ENCODE assay signal across 25 cellular contexts in the genomic region with DNA sequence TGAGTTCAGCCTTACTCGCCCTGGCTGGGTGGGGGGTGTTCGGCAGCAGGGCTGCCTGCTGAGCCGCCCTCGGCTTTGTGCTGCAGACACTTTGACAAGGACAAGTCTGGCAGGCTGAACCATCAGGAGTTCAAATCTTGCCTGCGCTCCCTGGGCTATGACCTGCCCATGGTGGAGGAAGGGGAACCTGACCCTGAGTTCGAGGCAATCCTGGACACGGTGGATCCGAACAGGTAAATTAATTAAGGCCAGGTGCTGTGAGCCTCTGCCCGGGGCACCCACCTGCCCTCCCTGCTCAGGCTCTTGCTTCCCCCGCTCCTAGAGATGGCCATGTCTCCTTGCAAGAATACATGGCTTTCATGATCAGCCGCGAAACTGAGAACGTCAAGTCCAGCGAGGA. TPM values are rescaled to one million over a fixed set of nuclear protein-coding genes. Genes with fewer than 3 reads are reported as not detected.
DNase-seq lines count a peak whose midpoint lies in the region; ATAC-seq, FAIRE-seq and TF ChIP-seq lines count a peak whose summit lies in the region.
"Had no signal": no experiment of that assay in that cellular context is flagged by ENCODE, and none has a peak within 500 bp of the region (broad histone marks: within the 10 kb centered on the region; RNA-seq: fewer than 3 reads in every experiment).

No MANE protein-coding gene starts in this region.

- H3K27ac Mint-ChIP-seq in activated T-cell treated with anti-CD3 and anti-CD28 coated beads, Interleukin-2, amount 50 U/mL, for 24 hours = peak overlapping the region; percentile 55
- H3K27ac Mint-ChIP-seq in osteocyte (ENCODE audit: unreplicated experiment) = peak overlapping the region; percentile 60
- H3K27ac Mint-ChIP-seq: GM23338 had no signal

- no peaks in the 10 kb centered on the region for H3K27me3 Mint-ChIP-seq in activated T-cell treated with anti-CD3 and anti-CD28 coated beads, Interleukin-2, amount 50 U/mL, for 24 hours
- H3K27me3 Mint-ChIP-seq in osteocyte (ENCODE audit: unreplicated experiment) = no peaks in the 10 kb centered on the region
- H3K27me3 Mint-ChIP-seq: CD4-positive, alpha-beta memory T cell had no signal

- TF ChIP-seq CTCF in kidney (IDR thresholded peaks at IDR 0.05; ENCODE audit: borderline replicate concordance, extremely low read depth, insufficient read depth) (no peak), osteocyte (IDR thresholded peaks at IDR 0.05) (no peak)

- DNase-seq in activated T-cell treated with anti-CD3 and anti-CD28 coated beads, Interleukin-2, amount 50 U/mL, for 24 hours = no peak
- DNase-seq in activated T-cell treated with anti-CD3 and anti-CD28 coated beads for 4 hours (no peak), Karpas-422 (peak; percentile 35), kidney (peak; percentile 63), osteocyte (ENCODE audit: extremely low spot score, unreplicated experiment) (no peak)
- DNase-seq: 8988T; CD4-positive, alpha-beta memory T cell; DMS153; HCEC 1CT; MM.1S; NCI-H1092; NCI-H1436; NCI-H1930; NCI-H345; NCI-H524 treated with DMSO at 0.1 percent for 48 hours; NCI-H82 had no signal

- no peak overlapping the region for H3K4me3 Mint-ChIP-seq in activated T-cell treated with anti-CD3 and anti-CD28 coated beads, Interleukin-2, amount 50 U/mL, for 24 hours
- no peak overlapping the region for H3K4me3 Mint-ChIP-seq in osteocyte (ENCODE audit: unreplicated experiment)
- H3K4me3 Mint-ChIP-seq: CD4-positive, alpha-beta memory T cell; GM23338 had no signal

- H3K4me2 ChIP-seq in Karpas-422 (ENCODE audit: low read depth, low read length, poor library complexity, severe bottlenecking) = no peak overlapping the region
- H3K4me2 ChIP-seq: BLaER1 treated with 17β-estradiol and CSF1 and Interleukin-3, amounts not matched to agents 10 nM and 100 nM; GM23338 had no signal

- H3K79me2 ChIP-seq in Karpas-422 (ENCODE audit: low read length) = no peaks in the 10 kb centered on the region

- H3K9me2 ChIP-seq in Karpas-422 (replicated peaks; ENCODE audit: insufficient read depth, low read length) = no peaks in the 10 kb centered on the region

- H3K36me3 Mint-ChIP-seq in activated T-cell treated with anti-CD3 and anti-CD28 coated beads, Interleukin-2, amount 50 U/mL, for 24 hours (ENCODE audit: low read depth) = peaks cover 77% of the 10 kb centered on the region
- peaks cover 40% of the 10 kb centered on the region for H3K36me3 Mint-ChIP-seq in osteocyte (ENCODE audit: unreplicated experiment)

- FAIRE-seq in kidney (lab: Jason Lieb, UNC) = no peak
- FAIRE-seq: GM12891, K562 had no signal

- H3K27ac ChIP-seq in Karpas-422 (ENCODE audit: low read length) (no peak overlapping the region), kidney (ENCODE audit: low read depth in 2 of 2, low read length in 2 of 2) (no peak overlapping the region)
- H3K27ac ChIP-seq: BLaER1 treated with 17β-estradiol and CSF1 and Interleukin-3, amounts not matched to agents 10 nM and 100 nM; SJSA1 had no signal

- intact Hi-C loops in kidney (cut with DNase I) = no loop called here

- H3K9ac ChIP-seq in Karpas-422 (ENCODE audit: low read length) (no peak overlapping the region), kidney (ENCODE audit: low read length in 2 of 2) (no peak overlapping the region)
- H3K9ac ChIP-seq: BLaER1 treated with 17β-estradiol and CSF1 and Interleukin-3, amounts not matched to agents 10 nM and 100 nM had no signal

- no peaks in the 10 kb centered on the region for H3K27me3 ChIP-seq in Karpas-422 (ENCODE audit: low read length)
- H3K27me3 ChIP-seq: BLaER1 treated with 17β-estradiol and CSF1 and Interleukin-3, amounts not matched to agents 10 nM and 100 nM; SJSA1 had no signal

- no peaks in the 10 kb centered on the region for H3K9me3 ChIP-seq in Karpas-422 (ENCODE audit: low read length)
- H3K9me3 ChIP-seq in kidney (ENCODE audit: control insufficient read depth in 1 of 2, low read length in 2 of 2) = no peaks in the 10 kb centered on the region
- H3K9me3 ChIP-seq: BLaER1 treated with 17β-estradiol and CSF1 and Interleukin-3, amounts not matched to agents 10 nM and 100 nM; SJSA1 had no signal

- H3K4me3 ChIP-seq in Karpas-422 (ENCODE audit: low read length) (no peak overlapping the region), kidney (ENCODE audit: low read length in 2 of 2) (no peak overlapping the region)
- H3K4me3 ChIP-seq: BLaER1 treated with 17β-estradiol and CSF1 and Interleukin-3, amounts not matched to agents 10 nM and 100 nM; GM23338; K562; SJSA1 had no signal

- no peaks in the 10 kb centered on the region for H3K4me1 ChIP-seq in Karpas-422 (ENCODE audit: low read length)
- peaks cover 9 to 28% of the 10 kb centered on the region in 2 donors for H3K4me1 ChIP-seq in kidney (ENCODE audit: control insufficient read depth in 1 of 2, insufficient read depth in 1 of 2, low read depth in 1 of 2, low read length in 2 of 2)

- no peaks in the 10 kb centered on the region for H3K9me3 Mint-ChIP-seq in activated T-cell treated with anti-CD3 and anti-CD28 coated beads, Interleukin-2, amount 50 U/mL, for 24 hours
- no peaks in the 10 kb centered on the region for H3K9me3 Mint-ChIP-seq in osteocyte (ENCODE audit: unreplicated experiment)
- H3K9me3 Mint-ChIP-seq: GM23338 had no signal

- no peak for ATAC-seq in HG02938 (IDR thresholded peaks at IDR 0.05; ENCODE audit: unreplicated experiment)
- ATAC-seq in GM19351 (IDR thresholded peaks at IDR 0.05; ENCODE audit: unreplicated experiment) = no peak
- no peak for ATAC-seq in GM18505 (IDR thresholded peaks at IDR 0.05; ENCODE audit: unreplicated experiment)
- ATAC-seq: GM23338, K562, Panc1 had no signal

- no peak for TF ChIP-seq POLR2A in GM18505 (IDR thresholded peaks at IDR 0.05; ENCODE audit: borderline replicate concordance, extremely low read depth, insufficient read depth, insufficient read length)

- no peaks in the 10 kb centered on the region for H4K20me1 ChIP-seq in Karpas-422 (ENCODE audit: insufficient read depth, low read depth, low read length)

- 0 out of 2 replicates have a peak, but pooled peaks cover 6% of the 10 kb centered on the region for H3K36me3 ChIP-seq in Karpas-422 (ENCODE audit: insufficient read depth, low read length)
- H3K36me3 ChIP-seq in kidney (ENCODE audit: control insufficient read depth in 1 of 2, insufficient read depth in 2 of 2, low read length in 2 of 2) = peaks cover 36 to 62% of the 10 kb centered on the region in 2 donors

- H3K4me1 Mint-ChIP-seq in activated T-cell treated with anti-CD3 and anti-CD28 coated beads, Interleukin-2, amount 50 U/mL, for 24 hours (ENCODE audit: low read depth) = no peaks in the 10 kb centered on the region
- H3K4me1 Mint-ChIP-seq in osteocyte (ENCODE audit: unreplicated experiment) = peaks cover 40% of the 10 kb centered on the region
- H3K4me1 Mint-ChIP-seq: CD4-positive, alpha-beta memory T cell had no signal

- no peak overlapping the region for H2AFZ ChIP-seq in Karpas-422 (ENCODE audit: low read length)
- H2AFZ ChIP-seq: GM23338 had no signal

RNA-seq across cellular contexts. Expression of a gene that starts 24.2 kb away (rescaled TPM):
- 38.9 and 73.2 TPM in 2 replicates for total RNA-seq in Karpas-422 (2014; rRNA removed; shearing (Covaris generic); ENCODE audit: low replicate concordance)
- 76.6 TPM for total RNA-seq in kidney
- polyA plus RNA-seq in kidney (ENCODE audit: insufficient read depth, low read depth, low replicate concordance) = 98.6 TPM
- total RNA-seq in osteocyte = 62.5 and 68.6 TPM in 2 replicates

RNA-seq across cellular contexts. Expression of a gene that starts 56.5 kb away (rescaled TPM):
- 378 and 638 TPM in 2 replicates for total RNA-seq in Karpas-422 (2014; rRNA removed; shearing (Covaris generic); ENCODE audit: low replicate concordance)
- total RNA-seq in kidney = 247 TPM
- 127 TPM for polyA plus RNA-seq in kidney (ENCODE audit: insufficient read depth, low read depth, low replicate concordance)
- total RNA-seq in osteocyte = 381 and 382 TPM in 2 replicates

Comparison
In these comparisons a context has a peak if more than half of its experiments do, and no peak if none do; other contexts are left out.
1. DNase-seq: peak in Karpas-422 (single experiment) and kidney (single experiment); none in activated T-cell treated with anti-CD3 and anti-CD28 coated beads, Interleukin-2, amount 50 U/mL, for 24 hours (single experiment), activated T-cell treated with anti-CD3 and anti-CD28 coated beads for 4 hours (single experiment) and osteocyte (single experiment).